ENCODE assay signal across 7 cellular contexts in genomic region chr19:57099199-57099661, GRCh38.
DNase-seq lines count a peak whose midpoint lies in the region; ATAC-seq and TF ChIP-seq lines count a peak whose summit lies in the region.

No MANE protein-coding gene starts in this region.

- intact Hi-C loops in posterior cingulate gyrus (cut with DNase I), result loop anchor here (2.0 to 10.0 kb wide), 4 partner anchors 258 to 404 kb away; partner anchors contain the start of genes PEG3 and ZIM2

- TF ChIP-seq CTCF in GM12873 (IDR thresholded peaks at IDR 0.05; ENCODE audit: insufficient read depth, low read depth, low read length, missing control alignments), result peak; percentile 86

- ATAC-seq in HG03108 (IDR thresholded peaks at IDR 0.05; ENCODE audit: unreplicated experiment), result no peak
- ATAC-seq in GM18907 (IDR thresholded peaks at IDR 0.05; ENCODE audit: unreplicated experiment), result no peak

- peak; percentile 80 for DNase-seq in OCI-M1 (lab: John Stamatoyannopoulos, UW)
- peak; percentile 10 for DNase-seq in activated effector memory CD4-positive, alpha-beta T cell treated with Interleukin-2 at 50 U/mL for 16 hours
- DNase-seq in germinal center (ENCODE audit: low spot score), result peak; percentile 80
- peak; percentile 68 to 97 (median 80) for DNase-seq in posterior cingulate gyrus

Comparison
In these comparisons a context has a peak if more than half of its experiments do, and no peak if none do; other contexts are left out.
1. DNase-seq: peak in every context shown above with its lines; median percentile 80 in posterior cingulate gyrus; 80 in OCI-M1; 80 in germinal center; 10 in activated effector memory CD4-positive, alpha-beta T cell treated with Interleukin-2 at 50 U/mL for 16 hours.